ENCODE assay signal across 22 cellular contexts in genomic region chr2:20959252-20959651, GRCh38.
"Had no signal": no experiment of that assay in that cellular context is flagged by ENCODE, and none has a peak within 500 bp of the region (broad histone marks: within the 10 kb centered on the region; RNA-seq: fewer than 3 reads in every experiment).

No MANE protein-coding gene starts in this region.

- ATAC-seq: foreskin keratinocyte; gastroesophageal sphincter; heart right ventricle; left cardiac atrium; left lung; left ventricle myocardium superior; lower lobe of right lung; naive thymus-derived CD4-positive, alpha-beta T cell had no signal

- H3K36me3 ChIP-seq: esophagus muscularis mucosa, gastroesophageal sphincter, heart right ventricle, left lung, lower lobe of right lung had no signal

- DNase-seq: dermis blood vessel endothelial cell; dorsolateral prefrontal cortex; effector CD4-positive, alpha-beta T cell; effector memory CD4-positive, alpha-beta T cell; foreskin keratinocyte; heart right ventricle; hippocampal formation; left cardiac atrium; left lung; left ventricle myocardium superior; lower lobe of right lung; mesenchymal stem cell; midbrain; naive thymus-derived CD4-positive, alpha-beta T cell had no signal

- H3K27ac ChIP-seq: coronary artery, dorsolateral prefrontal cortex, esophagus muscularis mucosa, foreskin keratinocyte, gastroesophageal sphincter, heart right ventricle, left lung, lower lobe of right lung had no signal

- H3K4me1 ChIP-seq: foreskin keratinocyte, heart right ventricle, left lung, lower lobe of right lung had no signal

- H3K27ac Mint-ChIP-seq: naive thymus-derived CD4-positive, alpha-beta T cell had no signal

- H3K4me3 ChIP-seq: coronary artery, dorsolateral prefrontal cortex, esophagus muscularis mucosa, gastroesophageal sphincter, heart right ventricle, left lung, lower lobe of right lung had no signal

- H3K9me3 ChIP-seq: esophagus muscularis mucosa, gastroesophageal sphincter, left lung, lower lobe of right lung had no signal

- H3K4me3 Mint-ChIP-seq: naive thymus-derived CD4-positive, alpha-beta T cell had no signal

- H3K36me3 Mint-ChIP-seq: naive thymus-derived CD4-positive, alpha-beta T cell had no signal

- FAIRE-seq: colon, endothelial cell of umbilical vein, frontal cortex, islet of Langerhans, keratinocyte had no signal

- H3K27me3 ChIP-seq: gastroesophageal sphincter had no signal

- H3K4me1 Mint-ChIP-seq: naive thymus-derived CD4-positive, alpha-beta T cell had no signal
